ENCODE assay signal across 18 cellular contexts in genomic region chr14:59698793-59699192, GRCh38.
DNase-seq lines count a peak whose midpoint lies in the region; ATAC-seq and TF ChIP-seq lines count a peak whose summit lies in the region.
"Had no signal": no experiment of that assay in that cellular context is flagged by ENCODE, and none has a peak within 500 bp of the region (broad histone marks: within the 10 kb centered on the region; RNA-seq: fewer than 3 reads in every experiment).

No MANE protein-coding gene starts in this region.

- H3K27me3 Mint-ChIP-seq in activated naive CD8-positive, alpha-beta T cell treated with anti-CD3 and anti-CD28 coated beads for 36 hours: peaks cover 4% of the 10 kb centered on the region
- peaks cover 3% of the 10 kb centered on the region for H3K27me3 Mint-ChIP-seq in Caco-2 (ENCODE audit: insufficient read depth, unreplicated experiment)

- no peak overlapping the region for H3K27ac Mint-ChIP-seq in activated naive CD8-positive, alpha-beta T cell treated with anti-CD3 and anti-CD28 coated beads for 36 hours
- H3K27ac Mint-ChIP-seq in Caco-2 (ENCODE audit: unreplicated experiment): no peak overlapping the region
- H3K27ac Mint-ChIP-seq: GM23338, naive B cell had no signal

- H3K4me1 ChIP-seq in mammary epithelial cell (ENCODE audit: insufficient read depth, low read length) (peaks cover 13% of the 10 kb centered on the region), right lobe of liver (no peaks in the 10 kb centered on the region), Caco-2 (no peaks in the 10 kb centered on the region)

- peaks cover 3% of the 10 kb centered on the region for H3K9me3 Mint-ChIP-seq in activated naive CD8-positive, alpha-beta T cell treated with anti-CD3 and anti-CD28 coated beads for 36 hours
- H3K9me3 Mint-ChIP-seq in Caco-2 (ENCODE audit: unreplicated experiment): peaks cover 27% of the 10 kb centered on the region

- BruUV-seq in mammary epithelial cell (replicated peaks; lab: Mats Ljungman, UMichigan) (no TSS peak), Caco-2 (replicated peaks; lab: Mats Ljungman, UMichigan) (no TSS peak)

- ATAC-seq in right lobe of liver (peak in 3 of 4 donors; percentile 56 to 80 (median 61)), GM21447 (IDR thresholded peaks at IDR 0.05; ENCODE audit: unreplicated experiment) (no peak)
- ATAC-seq: GM23338, K562 had no signal

- no peaks in the 10 kb centered on the region for H3K36me3 Mint-ChIP-seq in activated naive CD8-positive, alpha-beta T cell treated with anti-CD3 and anti-CD28 coated beads for 36 hours
- H3K36me3 Mint-ChIP-seq in Caco-2 (ENCODE audit: insufficient read depth, unreplicated experiment): no peaks in the 10 kb centered on the region
- H3K36me3 Mint-ChIP-seq: naive B cell had no signal

- dilution Hi-C loops in mammary epithelial cell (cut with HindIII; ENCODE audit: low sequenced_read_pairs): no loop called here

- WGBS in mammary epithelial cell (ENCODE audit: low coverage, missing lambda C conversion rate): 93% methylated on average over 2 of the region's 2 CpGs
- 84% methylated on average over 2 of the region's 2 CpGs for WGBS in right lobe of liver (ENCODE audit: insufficient coverage, low coverage, low lambda C conversion rate, missing lambda C conversion rate)

- CTCF ChIA-PET in mammary epithelial cell (lab: Charles Lee; ENCODE audit: low non-redundant PET): no interaction called here
- CTCF ChIA-PET in Caco-2 (lab: Charles Lee): no interaction called here

- H3K36me3 ChIP-seq in mammary epithelial cell (ENCODE audit: insufficient read depth, low read length): no peaks in the 10 kb centered on the region
- no peaks in the 10 kb centered on the region for H3K36me3 ChIP-seq in right lobe of liver
- H3K36me3 ChIP-seq in Caco-2 (ENCODE audit: control insufficient read depth, insufficient read depth, low read length): no peaks in the 10 kb centered on the region
- H3K36me3 ChIP-seq: suprapubic skin, WERI-Rb-1 had no signal

- no peak overlapping the region for H3K4me3 ChIP-seq in mammary epithelial cell (replicated peaks in 1 of 3; ENCODE audit: insufficient read depth in 1 of 3, low read depth in 2 of 3, low read length in 3 of 3)
- no peak overlapping the region for H3K4me3 ChIP-seq in right lobe of liver
- no peak overlapping the region for H3K4me3 ChIP-seq in Caco-2 (ENCODE audit: low read depth, low read length)
- H3K4me3 ChIP-seq: GM23338, K562, lung, suprapubic skin had no signal

- H3K27me3 ChIP-seq in mammary epithelial cell (ENCODE audit: insufficient read depth, low read length) (no peaks in the 10 kb centered on the region), right lobe of liver (no peaks in the 10 kb centered on the region), Caco-2 (replicated peaks; ENCODE audit: control insufficient read depth, insufficient read depth, low read length) (no peaks in the 10 kb centered on the region)
- H3K27me3 ChIP-seq: suprapubic skin had no signal

- H4K20me1 ChIP-seq in mammary epithelial cell (ENCODE audit: insufficient read depth, low read length): no peaks in the 10 kb centered on the region

- no peaks in the 10 kb centered on the region for H3K4me1 Mint-ChIP-seq in activated naive CD8-positive, alpha-beta T cell treated with anti-CD3 and anti-CD28 coated beads for 36 hours
- H3K4me1 Mint-ChIP-seq in Caco-2 (ENCODE audit: low read depth, unreplicated experiment): no peaks in the 10 kb centered on the region
- H3K4me1 Mint-ChIP-seq: GM23338, naive B cell had no signal

- TF ChIP-seq CTCF in mammary epithelial cell (conservative IDR thresholded peaks at IDR 0.05 in 1 of 2, IDR thresholded peaks at IDR 0.05 in 1 of 2; ENCODE audit: extremely low read depth in 1 of 2, insufficient read depth in 1 of 2, low read depth in 1 of 2, low read length in 2 of 2) (no peak), right lobe of liver (IDR thresholded peaks at IDR 0.05) (no peak), Caco-2 (IDR thresholded peaks at IDR 0.05; ENCODE audit: insufficient read depth in 1 of 2, low read depth in 1 of 2, low read length in 1 of 2, severe bottlenecking in 1 of 2, unreplicated experiment in 1 of 2) (no peak)

- in situ Hi-C loops in mammary epithelial cell (cut with MboI; ENCODE audit: low sequenced_read_pairs in 2 of 2): no loop called here

- no peak overlapping the region for H2AFZ ChIP-seq in mammary epithelial cell (ENCODE audit: low read depth, low read length)
- H2AFZ ChIP-seq: GM23338 had no signal

- no peaks in the 10 kb centered on the region for H3K9me3 ChIP-seq in mammary epithelial cell (replicated peaks; ENCODE audit: insufficient read depth, low read length)
- no peaks in the 10 kb centered on the region for H3K9me3 ChIP-seq in right lobe of liver
- 0 out of 2 replicates have a peak, but pooled peaks cover 3% of the 10 kb centered on the region for H3K9me3 ChIP-seq in Caco-2
- H3K9me3 ChIP-seq: suprapubic skin had no signal

- POLR2A ChIA-PET in Caco-2 (lab: Charles Lee): no interaction called here

- H3K79me2 ChIP-seq in mammary epithelial cell (ENCODE audit: insufficient read depth, low read length): no peaks in the 10 kb centered on the region

- no peak overlapping the region for H3K9ac ChIP-seq in mammary epithelial cell (ENCODE audit: insufficient read depth, low read length)

- DNase-seq in EH (ENCODE audit: low read depth): peak; percentile 11
- peak; percentile 21 for DNase-seq in MV-4-11 (lab: John Stamatoyannopoulos, UW)
- peak; percentile 16 for DNase-seq in mammary epithelial cell
- DNase-seq in right lobe of liver: no peak
- no peak for DNase-seq in activated naive CD8-positive, alpha-beta T cell treated with anti-CD3 and anti-CD28 coated beads for 36 hours
- no peak for DNase-seq in Caco-2
- DNase-seq: naive B cell, NCI-H1417, NCI-H345, SHP77, small intestine, T-helper 1 cell, WERI-Rb-1 had no signal

- no peak for TF ChIP-seq POLR2A in right lobe of liver (IDR thresholded peaks at IDR 0.05)

- intact Hi-C loops in mammary epithelial cell (cut with micrococcal nuclease): no loop called here
- intact Hi-C loops in right lobe of liver (cut with DNase I): no loop called here
- intact Hi-C loops in Caco-2 (cut with micrococcal nuclease; ENCODE audit: unreplicated experiment): no loop called here

- H3K4me3 Mint-ChIP-seq in activated naive CD8-positive, alpha-beta T cell treated with anti-CD3 and anti-CD28 coated beads for 36 hours: no peak overlapping the region
- H3K4me3 Mint-ChIP-seq in Caco-2 (ENCODE audit: unreplicated experiment): no peak overlapping the region
- H3K4me3 Mint-ChIP-seq: GM23338, naive B cell had no signal

- no peak overlapping the region for H3K4me2 ChIP-seq in mammary epithelial cell (ENCODE audit: insufficient read depth, low read depth, low read length)
- H3K4me2 ChIP-seq: GM23338 had no signal

- H3K27ac ChIP-seq in mammary epithelial cell (ENCODE audit: insufficient read depth, low read depth, low read length): no peak overlapping the region
- no peak overlapping the region for H3K27ac ChIP-seq in right lobe of liver
- H3K27ac ChIP-seq: suprapubic skin, WERI-Rb-1 had no signal

Comparison
In these comparisons a context has a peak if more than half of its experiments do, and no peak if none do; other contexts are left out.
1. DNase-seq: peak in EH (single experiment), MV-4-11 (single experiment) and mammary epithelial cell (single experiment); none in right lobe of liver (0 of 3), activated naive CD8-positive, alpha-beta T cell treated with anti-CD3 and anti-CD28 coated beads for 36 hours (single experiment) and Caco-2 (0 of 2).